8 cellular contexts compared by ENCODE assay signal in genomic region chr21:45078877-45079281, GRCh38. TPM values are rescaled to one million over a fixed set of nuclear protein-coding genes. Genes with fewer than 3 reads are reported as not detected.
DNase-seq lines count a peak whose midpoint lies in the region; ATAC-seq and TF ChIP-seq lines count a peak whose summit lies in the region.

No MANE protein-coding gene starts in this region.

- H3K9me3 Mint-ChIP-seq in effector memory CD8-positive, alpha-beta T cell, result no peaks in the 10 kb centered on the region
- H3K9me3 Mint-ChIP-seq in glutamatergic neuron (ENCODE audit: unreplicated experiment), result peaks cover 4% of the 10 kb centered on the region

- no peaks in the 10 kb centered on the region for H3K27me3 Mint-ChIP-seq in effector memory CD8-positive, alpha-beta T cell
- H3K27me3 Mint-ChIP-seq in glutamatergic neuron (ENCODE audit: unreplicated experiment), result peaks cover 7% of the 10 kb centered on the region

- peak overlapping the region; percentile 92 to 95 for H3K27ac Mint-ChIP-seq in effector memory CD8-positive, alpha-beta T cell
- H3K27ac Mint-ChIP-seq in glutamatergic neuron (ENCODE audit: unreplicated experiment), result no peak overlapping the region

- H3K4me3 Mint-ChIP-seq in effector memory CD8-positive, alpha-beta T cell, result peak overlapping the region; percentile 59 to 76
- H3K4me3 Mint-ChIP-seq in glutamatergic neuron (ENCODE audit: unreplicated experiment), result no peak overlapping the region

- H3K4me1 Mint-ChIP-seq in effector memory CD8-positive, alpha-beta T cell (ENCODE audit: low read depth in 2 of 2), result peaks cover 60 to 66% of the 10 kb centered on the region in 2 donors
- peaks cover 20% of the 10 kb centered on the region for H3K4me1 Mint-ChIP-seq in glutamatergic neuron (ENCODE audit: low read depth, unreplicated experiment)

- ATAC-seq in effector memory CD8-positive, alpha-beta T cell (replicated peaks), result peak; percentile 86
- no peak for ATAC-seq in HG03432 (IDR thresholded peaks at IDR 0.05; ENCODE audit: unreplicated experiment)
- ATAC-seq in GM19324 (IDR thresholded peaks at IDR 0.05; ENCODE audit: low FRiP score, unreplicated experiment), result no peak

- DNase-seq in HS-5 (ENCODE audit: low read depth) (peak; percentile 45), NCI-H1092 (lab: John Stamatoyannopoulos, UW) (no peak), glutamatergic neuron (no peak)
- peak; percentile 67 to 73 for DNase-seq in activated CD4-positive, alpha-beta T cell treated with anti-CD3 and anti-CD28 coated beads, Interleukin-2, amount 50 U/mL, for 4 hours
- peak; percentile 67 to 71 (median 68) for DNase-seq in effector memory CD8-positive, alpha-beta T cell
- DNase-seq in stimulated activated CD8-positive, alpha-beta memory T cell treated with anti-CD3 and anti-CD28 coated beads, Interleukin-12 subunit alpha, Interleukin-12 subunit beta, amount 100 ng/mL, for 1 hour (ENCODE audit: low read depth), result peak; percentile 64

- H3K36me3 Mint-ChIP-seq in effector memory CD8-positive, alpha-beta T cell (ENCODE audit: insufficient read depth), result peaks cover 19% of the 10 kb centered on the region
- H3K36me3 Mint-ChIP-seq in glutamatergic neuron (ENCODE audit: unreplicated experiment), result no peaks in the 10 kb centered on the region

- no peak for TF ChIP-seq CTCF in glutamatergic neuron (IDR thresholded peaks at IDR 0.05; ENCODE audit: partially characterized antibody, unreplicated experiment)

RNA-seq across cellular contexts. Expression of gene ADARB1, which starts 4.5 kb away (rescaled TPM):
- total RNA-seq in glutamatergic neuron (ENCODE audit: unreplicated experiment), result 49.2 TPM

Comparison
In these comparisons a context has a peak if more than half of its experiments do, and no peak if none do; other contexts are left out.
1. DNase-seq: peak in HS-5 (single experiment), activated CD4-positive, alpha-beta T cell treated with anti-CD3 and anti-CD28 coated beads, Interleukin-2, amount 50 U/mL, for 4 hours (2 of 2), effector memory CD8-positive, alpha-beta T cell (3 of 3) and stimulated activated CD8-positive, alpha-beta memory T cell treated with anti-CD3 and anti-CD28 coated beads, Interleukin-12 subunit alpha, Interleukin-12 subunit beta, amount 100 ng/mL, for 1 hour (single experiment); none in NCI-H1092 (single experiment) and glutamatergic neuron (single experiment).